8 cellular contexts compared by ENCODE assay signal in the genomic region with DNA sequence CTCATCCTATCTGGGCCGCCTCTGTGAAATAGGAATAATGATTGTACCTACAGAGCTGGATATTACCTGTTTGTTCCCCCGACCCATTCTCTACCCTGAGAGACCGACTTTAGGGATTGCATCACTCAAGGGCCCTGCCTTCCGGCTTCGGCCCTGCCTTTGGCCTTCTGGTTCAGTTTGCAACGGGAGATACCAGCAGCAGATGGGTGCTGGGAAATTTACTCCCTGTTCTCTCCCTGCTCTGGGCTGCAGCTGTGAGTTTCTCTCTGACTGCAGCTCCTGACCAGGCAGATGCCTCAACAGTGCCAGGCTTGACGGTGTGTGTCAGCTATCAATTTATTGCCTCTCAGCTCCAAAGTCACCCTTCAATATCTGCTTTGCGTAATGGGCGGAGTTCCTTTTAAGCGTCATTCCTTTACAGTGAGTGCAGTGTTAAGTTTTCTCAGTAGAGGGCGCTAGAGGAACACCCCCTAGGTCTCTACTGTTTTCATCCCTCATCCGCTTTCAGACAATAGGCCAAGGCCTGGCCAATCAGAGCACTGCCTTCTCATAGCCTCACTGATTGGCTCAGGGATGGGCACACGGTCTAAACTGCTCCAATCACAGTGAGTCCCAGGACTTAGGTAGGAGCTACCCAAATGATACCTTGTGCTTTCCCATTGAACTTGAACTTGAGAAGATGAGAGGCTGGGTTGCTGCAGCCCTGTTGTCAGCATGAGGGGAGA. TPM values are rescaled to one million over a fixed set of nuclear protein-coding genes. Genes with fewer than 3 reads are reported as not detected.
DNase-seq lines count a peak whose midpoint lies in the region; ATAC-seq and TF ChIP-seq lines count a peak whose summit lies in the region.

No MANE protein-coding gene starts in this region.

- no peak overlapping the region for H3K4me3 Mint-ChIP-seq in chondrocyte (ENCODE audit: unreplicated experiment)

- H3K27ac ChIP-seq in SJCRH30 (no peak overlapping the region), lower lobe of right lung (no peak overlapping the region), uterus (no peak overlapping the region)

- ATAC-seq in GM19351 (IDR thresholded peaks at IDR 0.05; ENCODE audit: unreplicated experiment) (peak; percentile 94), lower lobe of right lung (peak; percentile 29 to 55), GM21619 (IDR thresholded peaks at IDR 0.05; ENCODE audit: unreplicated experiment) (no peak)

- peaks cover 14% of the 10 kb centered on the region for H3K4me1 Mint-ChIP-seq in chondrocyte (ENCODE audit: low read depth)

- no peaks in the 10 kb centered on the region for H3K4me1 ChIP-seq in SJCRH30
- no peaks in the 10 kb centered on the region for H3K4me1 ChIP-seq in lower lobe of right lung
- H3K4me1 ChIP-seq in uterus, result no peaks in the 10 kb centered on the region

- H3K36me3 Mint-ChIP-seq in chondrocyte (ENCODE audit: low read depth), result no peaks in the 10 kb centered on the region

- peak; percentile 77 for TF ChIP-seq CTCF in LNCaP clone FGC (IDR thresholded peaks at IDR 0.05; ENCODE audit: control insufficient read depth, extremely low read depth, insufficient read depth)
- peak; percentile 84 for TF ChIP-seq CTCF in chondrocyte (IDR thresholded peaks at IDR 0.05)
- TF ChIP-seq CTCF in lower lobe of right lung (IDR thresholded peaks at IDR 0.05), result peak; percentile 34
- peak in 3 of 4 experiments; percentile 10 to 23 (median 17) for TF ChIP-seq CTCF in uterus (IDR thresholded peaks at IDR 0.05)

- H3K27me3 Mint-ChIP-seq in chondrocyte (ENCODE audit: low read depth), result peaks cover 3% of the 10 kb centered on the region

- H3K36me3 ChIP-seq in SJCRH30 (no peaks in the 10 kb centered on the region), lower lobe of right lung (no peaks in the 10 kb centered on the region), uterus (no peaks in the 10 kb centered on the region)

- H3K4me3 ChIP-seq in LNCaP clone FGC (ENCODE audit: low read depth, low read length), result no peak overlapping the region
- no peak overlapping the region for H3K4me3 ChIP-seq in SJCRH30
- H3K4me3 ChIP-seq in lower lobe of right lung, result no peak overlapping the region
- H3K4me3 ChIP-seq in uterus, result no peak overlapping the region

- H3K9me3 Mint-ChIP-seq in chondrocyte (ENCODE audit: low read depth), result no peaks in the 10 kb centered on the region

- TF ChIP-seq POLR2A in uterus (IDR thresholded peaks at IDR 0.05), result no peak

- H3K27me3 ChIP-seq in SJCRH30 (peaks cover 10% of the 10 kb centered on the region; the same call in 1 of the 2 replicates), lower lobe of right lung (ENCODE audit: low read depth) (peaks cover 15% of the 10 kb centered on the region), uterus (no peaks in the 10 kb centered on the region)

- intact Hi-C loops in lower lobe of right lung (cut with DNase I) (no loop called here), uterus (cut with DNase I; ENCODE audit: low total_unique reads) (loop anchor here (5.0 kb wide), 1 partner anchor 314 kb away; no protein-coding TSS in a partner anchor)

- H3K9me3 ChIP-seq in SJCRH30 (replicated peaks), result no peaks in the 10 kb centered on the region
- H3K9me3 ChIP-seq in lower lobe of right lung, result no peaks in the 10 kb centered on the region
- H3K9me3 ChIP-seq in uterus, result no peaks in the 10 kb centered on the region

- no peak overlapping the region for H3K27ac Mint-ChIP-seq in chondrocyte (ENCODE audit: unreplicated experiment)

- peak; percentile 52 for DNase-seq in CMK (ENCODE audit: low read depth)
- peak; percentile 72 for DNase-seq in LNCaP clone FGC (ENCODE audit: low read depth)
- peak; percentile 83 to 92 for DNase-seq in SJCRH30
- DNase-seq in chondrocyte (ENCODE audit: low spot score), result no peak
- no peak for DNase-seq in lower lobe of right lung
- no peak for DNase-seq in uterus

RNA-seq across cellular contexts. Expression of a gene that starts 30.0 kb away (rescaled TPM):
- total RNA-seq in SJCRH30 (2014; rRNA removed; shearing (Covaris generic)), result 7.4 and 9.3 TPM in 2 replicates
- total RNA-seq in chondrocyte, result 2.9 to 14.6 TPM (median 13.0 TPM) in 3 replicates
- not detected for total RNA-seq in lower lobe of right lung
- 100 to 1,000 TPM in 1 of 4 donors, 10 to 100 TPM in 2, under 1 TPM in 1; 0.88 to 109 (median 44.1) TPM for total RNA-seq in uterus

RNA-seq across cellular contexts. Expression of a gene that starts 34.3 kb away (rescaled TPM):
- total RNA-seq in SJCRH30 (2014; rRNA removed; shearing (Covaris generic)), result 14.8 and 15.1 TPM in 2 replicates
- 4.3 to 4.6 TPM (median 4.4 TPM) in 3 replicates for total RNA-seq in chondrocyte
- total RNA-seq in lower lobe of right lung, result 4.7 TPM
- 1 to 10 TPM in 3 of 4 donors, under 1 TPM in 1; 0.59 to 8.2 (median 5.9) TPM for total RNA-seq in uterus

RNA-seq across cellular contexts. Expression of a gene that starts 34.6 kb away (rescaled TPM):
- total RNA-seq in SJCRH30 (2014; rRNA removed; shearing (Covaris generic)), result 153 and 164 TPM in 2 replicates
- total RNA-seq in chondrocyte (37.7 to 40.5 TPM (median 39.9 TPM) in 3 replicates), lower lobe of right lung (31.2 TPM), uterus (100 to 1,000 TPM in 1 of 4 donors, 10 to 100 TPM in 3; 40.4 to 128 (median 64.2) TPM)

Comparison
In these comparisons a context has a peak if more than half of its experiments do, and no peak if none do; other contexts are left out.
1. DNase-seq: peak in CMK (single experiment), LNCaP clone FGC (single experiment) and SJCRH30 (2 of 2); none in chondrocyte (single experiment), lower lobe of right lung (single experiment) and uterus (0 of 2).
2. CTCF ChIP-seq: peak in every context shown above with its lines; median percentile 84 in chondrocyte; 77 in LNCaP clone FGC; 34 in lower lobe of right lung; 17 in uterus.